In genomic region chr3:154135511-154136173, GRCh38 we compare ENCODE assay signal across 1 cellular context.
TF ChIP-seq lines count a peak whose summit lies in the region.

No MANE protein-coding gene starts in this region.

TF ChIP-seq in IMR-90, 13 proteins besides CTCF, POLR2A, EP300 and RAD21:
- TF ChIP-seq CEBPB (IDR thresholded peaks at IDR 0.05; ENCODE audit: low read depth, low read length) (0 out of 2 replicates have a peak, but pooled peaks have one; percentile 23), SMC3 (IDR thresholded peaks at IDR 0.05; ENCODE audit: low read depth, low read length) (no peak)
TF ChIP-seq in IMR-90: peak in this region for 1.
